In genomic region chr10:116753759-116754158, GRCh38 we compare ENCODE assay signal across 12 cellular contexts. TPM values are rescaled to one million over a fixed set of nuclear protein-coding genes. Genes with fewer than 3 reads are reported as not detected.
DNase-seq lines count a peak whose midpoint lies in the region; ATAC-seq, FAIRE-seq and TF ChIP-seq lines count a peak whose summit lies in the region.
"Had no signal": no experiment of that assay in that cellular context is flagged by ENCODE, and none has a peak within 500 bp of the region (broad histone marks: within the 10 kb centered on the region; RNA-seq: fewer than 3 reads in every experiment).

No MANE protein-coding gene starts in this region.

- DNase-seq in HFFc6 (peak; percentile 15), RCC 7860 (ENCODE audit: low spot score) (peak; percentile 87), left ventricle myocardium superior (peak; percentile 49), gastrocnemius medialis (no peak), NCI-H2196 treated with DMSO at 0.1 percent for 48 hours (lab: John Stamatoyannopoulos, UW; ENCODE audit: unreplicated experiment) (no peak)
- DNase-seq in T-helper 2 cell treated with Interferon-gamma antibody and Interleukin-4, amounts not matched to agents 5 μg/mL and 100 μg/mL, for 36 hours (ENCODE audit: low spot score): no peak
- DNase-seq in activated T-helper 2 cell treated with anti-CD3 and anti-CD28 coated beads, Interferon-gamma antibody, Interleukin-2, Interleukin-4, amounts not matched to agents 10 μg/mL and 5 μg/mL and 100 μg/mL, durations not matched to agents 14 hours and 24 hours and 36 hours (ENCODE audit: low spot score): no peak
- DNase-seq: glutamatergic neuron had no signal

- peak; percentile 94 for FAIRE-seq in RCC 7860 (lab: Jason Lieb, UNC)

- TF ChIP-seq POLR2A in gastrocnemius medialis (IDR thresholded peaks at IDR 0.05): no peak

- no peak overlapping the region for H3K4me3 Mint-ChIP-seq in HFFc6
- no peak overlapping the region for H3K4me3 Mint-ChIP-seq in T-helper 2 cell treated with Interferon-gamma antibody and Interleukin-4, amounts not matched to agents 5 μg/mL and 100 μg/mL, for 36 hours
- H3K4me3 Mint-ChIP-seq in activated T-helper 2 cell treated with anti-CD3 and anti-CD28 coated beads, Interferon-gamma antibody, Interleukin-2, Interleukin-4, amounts not matched to agents 10 μg/mL and 5 μg/mL and 100 μg/mL, durations not matched to agents 14 hours and 24 hours and 36 hours (ENCODE audit: low read depth): no peak overlapping the region
- H3K4me3 Mint-ChIP-seq: B cell had no signal

- peaks cover 11% of the 10 kb centered on the region for H3K4me1 ChIP-seq in BLaER1
- no peaks in the 10 kb centered on the region for H3K4me1 ChIP-seq in gastrocnemius medialis

- intact Hi-C loops in left ventricle myocardium superior (cut with micrococcal nuclease) (no loop called here), gastrocnemius medialis (cut with DNase I; ENCODE audit: low total_unique reads) (no loop called here)
- intact Hi-C loops in activated T-helper 2 cell treated with anti-CD3 and anti-CD28 coated beads, Interferon-gamma antibody, Interleukin-2, Interleukin-4, amounts not matched to agents 10 μg/mL and 5 μg/mL and 100 μg/mL, durations not matched to agents 14 hours and 24 hours and 36 hours (cut with micrococcal nuclease): no loop called here

- peak overlapping the region; percentile 33 for H3K4me2 ChIP-seq in BLaER1

- no peak overlapping the region for H3K4me3 ChIP-seq in BLaER1
- no peak overlapping the region for H3K4me3 ChIP-seq in gastrocnemius medialis
- H3K4me3 ChIP-seq: lung had no signal

- H3K27me3 ChIP-seq in BLaER1 (no peaks in the 10 kb centered on the region), gastrocnemius medialis (no peaks in the 10 kb centered on the region)

- no peak overlapping the region for H3K27ac Mint-ChIP-seq in HFFc6
- no peak overlapping the region for H3K27ac Mint-ChIP-seq in T-helper 2 cell treated with Interferon-gamma antibody and Interleukin-4, amounts not matched to agents 5 μg/mL and 100 μg/mL, for 36 hours
- no peak overlapping the region for H3K27ac Mint-ChIP-seq in activated T-helper 2 cell treated with anti-CD3 and anti-CD28 coated beads, Interferon-gamma antibody, Interleukin-2, Interleukin-4, amounts not matched to agents 10 μg/mL and 5 μg/mL and 100 μg/mL, durations not matched to agents 14 hours and 24 hours and 36 hours
- H3K27ac Mint-ChIP-seq: B cell had no signal

- ATAC-seq in left ventricle myocardium superior (peak; percentile 73), gastrocnemius medialis (no peak)
- ATAC-seq: Panc1 had no signal

- H3K4me1 Mint-ChIP-seq in HFFc6 (ENCODE audit: low read depth): peaks cover 26% of the 10 kb centered on the region
- no peaks in the 10 kb centered on the region for H3K4me1 Mint-ChIP-seq in T-helper 2 cell treated with Interferon-gamma antibody and Interleukin-4, amounts not matched to agents 5 μg/mL and 100 μg/mL, for 36 hours (ENCODE audit: low read depth)
- no peaks in the 10 kb centered on the region for H3K4me1 Mint-ChIP-seq in activated T-helper 2 cell treated with anti-CD3 and anti-CD28 coated beads, Interferon-gamma antibody, Interleukin-2, Interleukin-4, amounts not matched to agents 10 μg/mL and 5 μg/mL and 100 μg/mL, durations not matched to agents 14 hours and 24 hours and 36 hours (ENCODE audit: low read depth)
- H3K4me1 Mint-ChIP-seq: B cell had no signal

- TF ChIP-seq CTCF in HFFc6 (IDR thresholded peaks at IDR 0.05): no peak
- no peak for TF ChIP-seq CTCF in gastrocnemius medialis (IDR thresholded peaks at IDR 0.05 in 4 of 5, conservative IDR thresholded peaks at IDR 0.05 in 1 of 5)

- H3K27ac ChIP-seq in BLaER1: no peak overlapping the region
- no peak overlapping the region for H3K27ac ChIP-seq in gastrocnemius medialis

- no peaks in the 10 kb centered on the region for H4K20me1 ChIP-seq in BLaER1

- in situ Hi-C loops in gastrocnemius medialis (cut with MboI; ENCODE audit: low sequenced_read_pairs in 4 of 4): no loop called here

- no peaks in the 10 kb centered on the region; the same call in 1 of the 2 replicates for H3K27me3 Mint-ChIP-seq in HFFc6 (ENCODE audit: insufficient read depth)
- peaks cover 9% of the 10 kb centered on the region for H3K27me3 Mint-ChIP-seq in T-helper 2 cell treated with Interferon-gamma antibody and Interleukin-4, amounts not matched to agents 5 μg/mL and 100 μg/mL, for 36 hours (ENCODE audit: low read depth)
- H3K27me3 Mint-ChIP-seq in activated T-helper 2 cell treated with anti-CD3 and anti-CD28 coated beads, Interferon-gamma antibody, Interleukin-2, Interleukin-4, amounts not matched to agents 10 μg/mL and 5 μg/mL and 100 μg/mL, durations not matched to agents 14 hours and 24 hours and 36 hours (ENCODE audit: low read depth): no peaks in the 10 kb centered on the region

- no peaks in the 10 kb centered on the region for H3K36me3 ChIP-seq in BLaER1
- no peaks in the 10 kb centered on the region for H3K36me3 ChIP-seq in gastrocnemius medialis

- no peak overlapping the region for H3K9ac ChIP-seq in BLaER1

- H3K9me3 Mint-ChIP-seq in HFFc6: no peaks in the 10 kb centered on the region
- no peaks in the 10 kb centered on the region for H3K9me3 Mint-ChIP-seq in T-helper 2 cell treated with Interferon-gamma antibody and Interleukin-4, amounts not matched to agents 5 μg/mL and 100 μg/mL, for 36 hours
- no peaks in the 10 kb centered on the region for H3K9me3 Mint-ChIP-seq in activated T-helper 2 cell treated with anti-CD3 and anti-CD28 coated beads, Interferon-gamma antibody, Interleukin-2, Interleukin-4, amounts not matched to agents 10 μg/mL and 5 μg/mL and 100 μg/mL, durations not matched to agents 14 hours and 24 hours and 36 hours

- H3K36me3 Mint-ChIP-seq in HFFc6 (ENCODE audit: low read depth): no peaks in the 10 kb centered on the region
- H3K36me3 Mint-ChIP-seq in T-helper 2 cell treated with Interferon-gamma antibody and Interleukin-4, amounts not matched to agents 5 μg/mL and 100 μg/mL, for 36 hours (ENCODE audit: low read depth): no peaks in the 10 kb centered on the region
- H3K36me3 Mint-ChIP-seq in activated T-helper 2 cell treated with anti-CD3 and anti-CD28 coated beads, Interferon-gamma antibody, Interleukin-2, Interleukin-4, amounts not matched to agents 10 μg/mL and 5 μg/mL and 100 μg/mL, durations not matched to agents 14 hours and 24 hours and 36 hours (ENCODE audit: low read depth): no peaks in the 10 kb centered on the region

- H3K9me3 ChIP-seq in BLaER1 (peaks cover 2% of the 10 kb centered on the region), gastrocnemius medialis (no peaks in the 10 kb centered on the region)

RNA-seq across cellular contexts. Expression of gene HSPA12A, which starts 11.4 kb away (rescaled TPM):
- total RNA-seq in HFFc6 (2021; fragmentation: NEBNext Ultra II Directional; extraction: Animal tissue kit (Norgen Biotek cat#: 25700)): 10 to 100 TPM; 16.6 to 19.4 (median 17.7) TPM
- total RNA-seq in left ventricle myocardium superior: 22.5 TPM
- total RNA-seq in gastrocnemius medialis: 1 to 10 TPM; 4.5 to 6.0 (median 4.9) TPM
- 0.46 and 0.64 TPM in 2 replicates for total RNA-seq in activated T-helper 2 cell treated with anti-CD3 and anti-CD28 coated beads, Interferon-gamma antibody, Interleukin-2, Interleukin-4, amounts not matched to agents 10 μg/mL and 5 μg/mL and 100 μg/mL, durations not matched to agents 14 hours and 24 hours and 36 hours

Comparison
In these comparisons a context has a peak if more than half of its experiments do, and no peak if none do; other contexts are left out.
1. DNase-seq: peak in HFFc6 (single experiment), RCC 7860 (single experiment) and left ventricle myocardium superior (single experiment); none in gastrocnemius medialis (0 of 2), T-helper 2 cell treated with Interferon-gamma antibody and Interleukin-4, amounts not matched to agents 5 μg/mL and 100 μg/mL, for 36 hours (single experiment), activated T-helper 2 cell treated with anti-CD3 and anti-CD28 coated beads, Interferon-gamma antibody, Interleukin-2, Interleukin-4, amounts not matched to agents 10 μg/mL and 5 μg/mL and 100 μg/mL, durations not matched to agents 14 hours and 24 hours and 36 hours (single experiment) and NCI-H2196 treated with DMSO at 0.1 percent for 48 hours (single experiment).